26 cellular contexts compared by ENCODE assay signal in genomic region chr9:94961870-94962269, GRCh38.
"Had no signal": no experiment of that assay in that cellular context is flagged by ENCODE, and none has a peak within 500 bp of the region (broad histone marks: within the 10 kb centered on the region; RNA-seq: fewer than 3 reads in every experiment).

No MANE protein-coding gene starts in this region.

- H3K4me3 Mint-ChIP-seq: activated B cell treated with CpG ODN at 0.5 μM for 24 hours; activated CD4-positive, alpha-beta T cell treated with anti-CD3 and anti-CD28 coated beads, Interleukin-2, amount 10 ng/mL, durations not matched to agents 24 days and 14 days; activated CD8-positive, alpha-beta memory T cell treated with anti-CD3 and anti-CD28 coated beads, Interleukin-2, amount 10 ng/mL, durations not matched to agents 7 days and 5 days; activated naive CD4-positive, alpha-beta T cell treated with anti-CD3 and anti-CD28 coated beads for 36 hours; activated naive CD8-positive, alpha-beta T cell treated with anti-CD3 and anti-CD28 coated beads for 36 hours; activated T-cell treated with anti-CD3 and anti-CD28 coated beads, Interleukin-2, amount 50 U/mL, for 24 hours; T-cell had no signal

- ATAC-seq: activated CD8-positive, alpha-beta memory T cell treated with anti-CD3 and anti-CD28 coated beads, Interleukin-2, amount 10 ng/mL, durations not matched to agents 7 days and 5 days; K562; Panc1; Right ventricle myocardium inferior; T-cell had no signal

- DNase-seq: activated B cell treated with CpG ODN at 0.5 μM for 24 hours; activated CD4-positive, alpha-beta T cell treated with anti-CD3 and anti-CD28 coated beads for 1 hour; activated CD4-positive, alpha-beta T cell treated with anti-CD3 and anti-CD28 coated beads, Interleukin-2, amount 10 ng/mL, durations not matched to agents 24 days and 14 days; activated CD4-positive, alpha-beta T cell treated with anti-CD3 and anti-CD28 coated beads, Interleukin-2, amount 50 U/mL, for 48 hours; activated CD8-positive, alpha-beta memory T cell treated with anti-CD3 and anti-CD28 coated beads, Interleukin-2, amount 10 ng/mL, durations not matched to agents 7 days and 5 days; activated effector memory CD4-positive, alpha-beta T cell treated with anti-CD3 and anti-CD28 coated beads, Interleukin-2, amount 50 U/mL, for 16 hours; activated naive CD4-positive, alpha-beta T cell treated with anti-CD3 and anti-CD28 coated beads for 36 hours; activated naive CD8-positive, alpha-beta T cell treated with anti-CD3 and anti-CD28 coated beads for 36 hours; activated T-cell treated with anti-CD3 and anti-CD28 coated beads, Interleukin-2, amount 50 U/mL, for 24 hours; Kasumi-1; NCI-H1105 treated with DMSO at 0.1 percent for 48 hours; NCI-H1436 treated with DMSO at 0.1 percent for 48 hours; NCI-H187; NCI-H2081; NCI-H510A treated with DMSO at 0.1 percent for 48 hours; NCI-H69; NK-92 treated with Interleukin-12 subunit alpha and Interleukin-12 subunit beta, amount 100 ng/mL, for 24 hours; OCI-M1; RPMI8226; T-cell; T-helper 2 cell; T1000 had no signal

- H3K4me1 Mint-ChIP-seq: activated B cell treated with CpG ODN at 0.5 μM for 24 hours; activated CD4-positive, alpha-beta T cell treated with anti-CD3 and anti-CD28 coated beads, Interleukin-2, amount 10 ng/mL, durations not matched to agents 24 days and 14 days; activated CD8-positive, alpha-beta memory T cell treated with anti-CD3 and anti-CD28 coated beads, Interleukin-2, amount 10 ng/mL, durations not matched to agents 7 days and 5 days; activated naive CD8-positive, alpha-beta T cell treated with anti-CD3 and anti-CD28 coated beads for 36 hours; T-cell had no signal

- H3K36me3 Mint-ChIP-seq: activated CD8-positive, alpha-beta memory T cell treated with anti-CD3 and anti-CD28 coated beads, Interleukin-2, amount 10 ng/mL, durations not matched to agents 7 days and 5 days had no signal

- H3K27me3 Mint-ChIP-seq: activated B cell treated with CpG ODN at 0.5 μM for 24 hours; activated CD8-positive, alpha-beta memory T cell treated with anti-CD3 and anti-CD28 coated beads, Interleukin-2, amount 10 ng/mL, durations not matched to agents 7 days and 5 days; activated naive CD8-positive, alpha-beta T cell treated with anti-CD3 and anti-CD28 coated beads for 36 hours; activated T-cell treated with anti-CD3 and anti-CD28 coated beads, Interleukin-2, amount 50 U/mL, for 24 hours; T-cell had no signal

- H3K9me3 Mint-ChIP-seq: activated B cell treated with CpG ODN at 0.5 μM for 24 hours; activated CD4-positive, alpha-beta T cell treated with anti-CD3 and anti-CD28 coated beads, Interleukin-2, amount 10 ng/mL, durations not matched to agents 24 days and 14 days; activated naive CD4-positive, alpha-beta T cell treated with anti-CD3 and anti-CD28 coated beads for 36 hours; activated naive CD8-positive, alpha-beta T cell treated with anti-CD3 and anti-CD28 coated beads for 36 hours; activated T-cell treated with anti-CD3 and anti-CD28 coated beads, Interleukin-2, amount 50 U/mL, for 24 hours; T-cell had no signal

- H3K27ac ChIP-seq: SK-N-MC had no signal

- H3K4me3 ChIP-seq: K562, SK-N-MC had no signal
